Comparison of ENCODE assay signal across 28 cellular contexts in genomic region chr1:209610378-209610905, GRCh38. TPM values are rescaled to one million over a fixed set of nuclear protein-coding genes. Genes with fewer than 3 reads are reported as not detected.
"Had no signal": no experiment of that assay in that cellular context is flagged by ENCODE, and none has a peak within 500 bp of the region (broad histone marks: within the 10 kb centered on the region; RNA-seq: fewer than 3 reads in every experiment).

No MANE protein-coding gene starts in this region.

- DNase-seq: activated CD4-positive, alpha-beta memory T cell treated with anti-CD3 and anti-CD28 coated beads, Interleukin-2, amount 10 ng/mL, durations not matched to agents 7 days and 5 days; activated CD4-positive, alpha-beta T cell treated with anti-CD3 and anti-CD28 coated beads for 36 hours; activated CD4-positive, alpha-beta T cell treated with anti-CD3 and anti-CD28 coated beads, Interleukin-2, amount 50 U/mL, for 1 hour; activated CD4-positive, CD25-positive, alpha-beta regulatory T cell; activated naive CD4-positive, alpha-beta T cell treated with anti-CD3 and anti-CD28 coated beads, Interleukin-2, amount 50 U/mL, for 16 hours; activated naive CD8-positive, alpha-beta T cell treated with anti-CD3 and anti-CD28 coated beads, Interleukin-2, amount 10 ng/mL, durations not matched to agents 7 days and 5 days; activated T-cell treated with anti-CD3 and anti-CD28 coated beads for 4 hours; adrenal gland; aorta; MG63; MV-4-11; NCI-H1092 treated with DMSO at 0.1 percent for 48 hours; NCI-H1436; NCI-H1694 treated with DMSO at 0.1 percent for 48 hours; NCI-H2029 treated with DMSO at 0.1 percent for 48 hours; NCI-H345; NCI-H510A; NCI-H526 treated with DMSO at 0.1 percent for 48 hours; NCI-H82; SIG-M5; T-cell; T-helper 2 cell; T1000 had no signal

- H3K36me3 ChIP-seq: adrenal gland, breast epithelium, MG63 had no signal

- H3K27me3 ChIP-seq: adrenal gland, breast epithelium, MG63 had no signal

- H3K4me1 ChIP-seq: breast epithelium had no signal

- H3K4me3 ChIP-seq: adrenal gland, breast epithelium, MG63 had no signal

- H3K4me3 Mint-ChIP-seq: activated CD4-positive, alpha-beta memory T cell treated with anti-CD3 and anti-CD28 coated beads, Interleukin-2, amount 10 ng/mL, durations not matched to agents 7 days and 5 days; activated CD4-positive, alpha-beta T cell treated with anti-CD3 and anti-CD28 coated beads for 36 hours; T-cell had no signal

- H3K4me1 Mint-ChIP-seq: activated CD4-positive, alpha-beta T cell treated with anti-CD3 and anti-CD28 coated beads for 36 hours had no signal

- H3K4me2 ChIP-seq: KMS-11 had no signal

- H3K36me3 Mint-ChIP-seq: activated naive CD8-positive, alpha-beta T cell treated with anti-CD3 and anti-CD28 coated beads, Interleukin-2, amount 10 ng/mL, durations not matched to agents 7 days and 5 days; T-cell had no signal

- H3K9me3 ChIP-seq: adrenal gland, breast epithelium, MG63 had no signal

- H3K9me3 Mint-ChIP-seq: activated CD4-positive, alpha-beta memory T cell treated with anti-CD3 and anti-CD28 coated beads, Interleukin-2, amount 10 ng/mL, durations not matched to agents 7 days and 5 days; activated naive CD8-positive, alpha-beta T cell treated with anti-CD3 and anti-CD28 coated beads, Interleukin-2, amount 10 ng/mL, durations not matched to agents 7 days and 5 days; T-cell had no signal

- H3K9ac ChIP-seq: KMS-11 had no signal

- H3K27me3 Mint-ChIP-seq: activated CD4-positive, alpha-beta memory T cell treated with anti-CD3 and anti-CD28 coated beads, Interleukin-2, amount 10 ng/mL, durations not matched to agents 7 days and 5 days; activated naive CD8-positive, alpha-beta T cell treated with anti-CD3 and anti-CD28 coated beads, Interleukin-2, amount 10 ng/mL, durations not matched to agents 7 days and 5 days; T-cell had no signal

- H3K27ac Mint-ChIP-seq: activated CD4-positive, alpha-beta T cell treated with anti-CD3 and anti-CD28 coated beads for 36 hours; T-cell had no signal

- H3K27ac ChIP-seq: adrenal gland, breast epithelium, KMS-11, VCaP had no signal

RNA-seq across cellular contexts. Expression of gene CAMK1G, which starts 26.9 kb away (rescaled TPM):
- total RNA-seq: activated CD4-positive, alpha-beta memory T cell treated with anti-CD3 and anti-CD28 coated beads, Interleukin-2, amount 10 ng/mL, durations not matched to agents 7 days and 5 days; activated CD8-positive, alpha-beta memory T cell treated with anti-CD3 and anti-CD28 coated beads for 36 hours; activated naive CD8-positive, alpha-beta T cell treated with anti-CD3 and anti-CD28 coated beads, Interleukin-2, amount 10 ng/mL, durations not matched to agents 7 days and 5 days; OCI-LY7; T-cell had no signal
